In the genomic region with DNA sequence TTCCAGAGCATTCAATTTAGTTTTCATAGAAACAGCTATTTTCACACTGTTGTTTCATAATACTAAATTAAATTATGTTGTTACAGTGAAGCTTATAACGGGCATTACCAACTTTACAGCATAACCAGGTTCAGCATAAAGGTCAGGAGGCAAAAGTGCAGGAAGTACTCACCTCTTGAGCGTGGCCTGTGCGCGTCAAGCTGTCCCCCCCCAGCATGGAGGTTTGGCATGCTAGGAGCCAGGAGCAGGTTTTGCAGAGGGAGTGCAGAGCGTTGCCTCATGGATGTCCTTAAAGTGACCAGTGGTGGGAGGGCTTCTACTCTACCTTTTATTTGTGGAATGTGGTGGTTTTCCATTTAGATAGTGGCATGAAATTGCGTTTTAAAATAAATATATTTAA, we compare ENCODE assay signal across 8 cellular contexts.
"Had no signal": no experiment of that assay in that cellular context is flagged by ENCODE, and none has a peak within 500 bp of the region (broad histone marks: within the 10 kb centered on the region; RNA-seq: fewer than 3 reads in every experiment).

No MANE protein-coding gene starts in this region.

- H3K4me1 ChIP-seq: HAP-1 had no signal

- H3K27ac Mint-ChIP-seq: H9, HFFc6 had no signal

- H3K4me3 Mint-ChIP-seq: H9, HFFc6 had no signal

- DNase-seq: GM23248, GOT3, H7, H9, HCEC 1CT, HFFc6 had no signal

- H3K4me3 ChIP-seq: GM23248, HAP-1 had no signal

- H3K27ac ChIP-seq: GM23248 had no signal

- H2AFZ ChIP-seq: GM23248 had no signal

- ATAC-seq: HCT116 had no signal

- H3K36me3 ChIP-seq: HAP-1 had no signal
